Comparison of ENCODE assay signal across 8 cellular contexts in the genomic region with DNA sequence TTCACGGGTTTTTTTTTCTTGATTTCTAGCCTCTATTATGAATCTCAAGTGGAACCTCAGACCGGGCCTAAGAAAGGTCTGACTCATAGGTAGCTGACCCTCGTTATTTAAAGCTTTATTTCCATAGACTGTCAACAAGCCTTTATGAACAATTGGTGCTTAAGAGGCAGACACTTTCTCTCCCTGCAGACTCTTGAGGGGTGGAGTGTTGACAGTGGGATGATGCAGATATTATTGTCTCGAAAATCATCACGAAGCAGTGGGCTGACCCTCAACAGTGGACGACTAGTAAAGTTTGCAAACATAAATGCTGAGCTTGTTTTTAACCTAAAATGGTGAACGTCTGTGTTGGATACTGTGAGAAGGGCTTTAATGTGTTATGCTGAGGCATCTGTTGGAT. TPM values are rescaled to one million over a fixed set of nuclear protein-coding genes. Genes with fewer than 3 reads are reported as not detected.
DNase-seq lines count a peak whose midpoint lies in the region; ATAC-seq and TF ChIP-seq lines count a peak whose summit lies in the region.

No MANE protein-coding gene starts in this region.

- peaks cover 0 to 32% (median 9%) of the 10 kb centered on the region in 5 donors for H3K36me3 Mint-ChIP-seq in naive thymus-derived CD4-positive, alpha-beta T cell

- peak overlapping the region; percentile 94; the same call in 1 of the 2 replicates for H3K9ac ChIP-seq in DND-41 (ENCODE audit: low read depth, low read length)

- peaks cover 72% of the 10 kb centered on the region for H3K79me2 ChIP-seq in DND-41 (ENCODE audit: insufficient read depth, low read length)

- no peak for TF ChIP-seq CTCF in DND-41 (IDR thresholded peaks at IDR 0.05; ENCODE audit: borderline replicate concordance, extremely low read depth, low read length, poor library complexity, severe bottlenecking)

- no peak overlapping the region for H2AFZ ChIP-seq in DND-41 (ENCODE audit: low read depth, low read length)

- peaks cover 51% of the 10 kb centered on the region for H3K4me1 ChIP-seq in DND-41 (ENCODE audit: insufficient read depth, low read length)
- peaks cover 14 to 15% of the 10 kb centered on the region in 2 donors for H3K4me1 ChIP-seq in naive thymus-derived CD4-positive, alpha-beta T cell (ENCODE audit: control insufficient read depth in 2 of 2, insufficient read depth in 2 of 2, low read length in 2 of 2)

- POLR2A ChIA-PET in naive thymus-derived CD4-positive, alpha-beta T cell (lab: Charles Lee), result interaction anchor here (0.7 kb wide), 1 partner anchor 1344 kb away, joined by 3 read pairs; no protein-coding TSS in a partner anchor

- H3K27ac Mint-ChIP-seq in naive thymus-derived CD4-positive, alpha-beta T cell, result peak overlapping the region in 8 of 9 donors; percentile 54 to 98 (median 88)

- H3K4me2 ChIP-seq in DND-41 (ENCODE audit: insufficient read depth, low read length), result peak overlapping the region; percentile 88

- H3K27me3 Mint-ChIP-seq in naive thymus-derived CD4-positive, alpha-beta T cell, result peaks cover 0 to 4% (median 4%) of the 10 kb centered on the region in 5 donors

- no peaks in the 10 kb centered on the region for H3K9me3 ChIP-seq in DND-41 (ENCODE audit: insufficient read depth, low read length, severe bottlenecking)
- H3K9me3 ChIP-seq in naive thymus-derived CD4-positive, alpha-beta T cell (ENCODE audit: control insufficient read depth in 2 of 3, low read length in 3 of 3), result no peaks in the 10 kb centered on the region

- H3K4me3 ChIP-seq in DND-41 (ENCODE audit: low read depth in 1 of 2, low read length in 2 of 2), result peak overlapping the region in 1 of 2 experiments; percentile 90; a peak in 1 of 4 replicates
- no peak overlapping the region for H3K4me3 ChIP-seq in naive thymus-derived CD4-positive, alpha-beta T cell (ENCODE audit: low read length)

- CTCF ChIA-PET in naive thymus-derived CD4-positive, alpha-beta T cell (lab: Charles Lee), result no interaction called here

- H3K9me3 Mint-ChIP-seq in naive thymus-derived CD4-positive, alpha-beta T cell, result peaks cover 0 to 7% (median 0%) of the 10 kb centered on the region in 11 donors

- peak overlapping the region; percentile 92 to 98 (median 96) for H3K4me3 Mint-ChIP-seq in naive thymus-derived CD4-positive, alpha-beta T cell

- H3K36me3 ChIP-seq in DND-41 (ENCODE audit: insufficient read depth, low read length), result peaks cover 40% of the 10 kb centered on the region
- H3K36me3 ChIP-seq in naive thymus-derived CD4-positive, alpha-beta T cell (ENCODE audit: control insufficient read depth in 2 of 3, insufficient read depth in 3 of 3, low read length in 3 of 3), result peaks cover 0 to 28% (median 4%) of the 10 kb centered on the region in 3 experiments

- no peak for DNase-seq in DND-41
- DNase-seq in amniotic epithelial cell (ENCODE audit: low read depth), result peak; percentile 61
- no peak for DNase-seq in naive thymus-derived CD4-positive, alpha-beta T cell
- no peak for DNase-seq in SK-N-DZ (ENCODE audit: low spot score)
- DNase-seq in 8988T, result no peak

- no peaks in the 10 kb centered on the region for H3K27me3 ChIP-seq in DND-41 (ENCODE audit: insufficient read depth, low read length, poor library complexity)
- H3K27me3 ChIP-seq in naive thymus-derived CD4-positive, alpha-beta T cell (ENCODE audit: control insufficient read depth in 2 of 2, insufficient read depth in 2 of 2, low read length in 2 of 2), result no peaks in the 10 kb centered on the region

- H3K4me1 Mint-ChIP-seq in naive thymus-derived CD4-positive, alpha-beta T cell, result peaks cover 36 to 76% (median 62%) of the 10 kb centered on the region in 7 donors

- no peak overlapping the region for H3K27ac ChIP-seq in DND-41 (ENCODE audit: low read length)
- H3K27ac ChIP-seq in naive thymus-derived CD4-positive, alpha-beta T cell (ENCODE audit: low read depth, low read length), result no peak overlapping the region

- peaks cover 33% of the 10 kb centered on the region; the same call in 1 of the 2 replicates for H4K20me1 ChIP-seq in DND-41 (ENCODE audit: insufficient read depth, low read length)

- no peak for ATAC-seq in DND-41 (ENCODE audit: insufficient read depth, low read depth)
- peak; percentile 34 for ATAC-seq in HG02610 (IDR thresholded peaks at IDR 0.05; ENCODE audit: unreplicated experiment)
- ATAC-seq in naive thymus-derived CD4-positive, alpha-beta T cell, result no peak
- no peak for ATAC-seq in HG03521 (IDR thresholded peaks at IDR 0.05; ENCODE audit: unreplicated experiment)
- no peak for ATAC-seq in HG03460 (IDR thresholded peaks at IDR 0.05; ENCODE audit: unreplicated experiment)

- intact Hi-C loops in naive thymus-derived CD4-positive, alpha-beta T cell (cut with micrococcal nuclease), result loop anchor here (2.0 to 10.0 kb wide), 6 partner anchors 177 to 1485 kb away; a partner anchor contains a TSS

RNA-seq across cellular contexts. Expression of a gene that starts 1.8 kb away (rescaled TPM):
- total RNA-seq in naive thymus-derived CD4-positive, alpha-beta T cell, result 10 to 100 TPM; 46.9 to 79.8 (median 51.3) TPM
- 10 to 100 TPM; 35.9 to 42.6 TPM for polyA plus RNA-seq in naive thymus-derived CD4-positive, alpha-beta T cell
- polyA plus RNA-seq in SK-N-DZ (2014; cell fraction: cytosol; rRNA removed), result 10.6 and 12.1 TPM in 2 replicates
- polyA plus RNA-seq in SK-N-DZ (2014; cell fraction: nucleus; rRNA removed), result 6.9 and 8.5 TPM in 2 replicates

RNA-seq across cellular contexts. Expression of a gene that starts 48.9 kb away (rescaled TPM):
- 10 to 100 TPM; 17.2 to 41.2 (median 23.5) TPM for total RNA-seq in naive thymus-derived CD4-positive, alpha-beta T cell
- polyA plus RNA-seq in naive thymus-derived CD4-positive, alpha-beta T cell, result 10 to 100 TPM; 22.9 to 44.9 TPM
- 39.1 and 46.5 TPM in 2 replicates for polyA plus RNA-seq in SK-N-DZ (2014; cell fraction: cytosol; rRNA removed)
- polyA plus RNA-seq in SK-N-DZ (2014; cell fraction: nucleus; rRNA removed), result 23.3 and 26.7 TPM in 2 replicates

RNA-seq across cellular contexts. Expression of a gene that starts 53.1 kb away (rescaled TPM):
- total RNA-seq in naive thymus-derived CD4-positive, alpha-beta T cell, result 1 to 10 TPM; 1.8 to 4.5 (median 3.8) TPM
- 1 to 10 TPM; 1.1 to 2.2 TPM for polyA plus RNA-seq in naive thymus-derived CD4-positive, alpha-beta T cell
- 0.81 and 1.6 TPM in 2 replicates for polyA plus RNA-seq in SK-N-DZ (2014; cell fraction: cytosol; rRNA removed)
- polyA plus RNA-seq in SK-N-DZ (2014; cell fraction: nucleus; rRNA removed), result 1.6 and 2.1 TPM in 2 replicates
